ENCODE assay signal across 11 cellular contexts in the genomic region with DNA sequence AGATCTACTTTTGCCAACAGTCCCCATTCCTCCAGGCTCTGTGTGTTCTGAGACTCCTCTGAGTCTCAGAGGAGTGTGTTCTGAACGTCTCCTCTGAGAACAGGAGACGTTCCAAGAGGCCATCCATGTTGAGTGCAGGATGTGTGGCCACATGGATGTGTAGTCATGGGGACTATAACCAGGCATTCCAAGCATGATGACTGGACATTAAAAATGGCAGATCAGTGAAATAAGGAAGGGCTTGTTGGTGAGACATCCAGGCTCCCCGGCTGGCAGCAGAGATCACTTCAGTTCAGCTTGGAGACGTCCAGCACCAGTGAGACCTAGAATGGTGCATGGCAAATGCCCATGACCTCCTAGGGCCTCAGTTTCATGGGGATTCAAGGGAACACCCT. TPM values are rescaled to one million over a fixed set of nuclear protein-coding genes. Genes with fewer than 3 reads are reported as not detected.
A peak's percentile ranks its signal among the peaks of the same experiment; 100 is the strongest.
DNase-seq lines count a peak whose midpoint lies in the region; ATAC-seq and TF ChIP-seq lines count a peak whose summit lies in the region.
"Had no signal": no experiment of that assay in that cellular context is flagged by ENCODE, and none has a peak within 500 bp of the region (broad histone marks: within the 10 kb centered on the region; RNA-seq: fewer than 3 reads in every experiment).

No MANE protein-coding gene starts in this region.

- H3K9ac ChIP-seq in OCI-LY3 (ENCODE audit: low read length) = peak overlapping the region; percentile 87
- no peak overlapping the region for H3K9ac ChIP-seq in smooth muscle cell (ENCODE audit: low read depth)

- H3K27me3 Mint-ChIP-seq in effector memory CD8-positive, alpha-beta T cell = no peaks in the 10 kb centered on the region

- peak overlapping the region; percentile 100 for H3K27ac ChIP-seq in OCI-LY3 (ENCODE audit: low read length)
- peak overlapping the region; percentile 88 for H3K27ac ChIP-seq in smooth muscle cell (ENCODE audit: low read depth)

- H3K36me3 ChIP-seq in OCI-LY3 (replicated peaks; ENCODE audit: low read depth, low read length) (peaks cover 15% of the 10 kb centered on the region), smooth muscle cell (ENCODE audit: low read depth) (no peaks in the 10 kb centered on the region), H7 (replicated peaks; ENCODE audit: control insufficient read depth, insufficient read depth, low read length) (no peaks in the 10 kb centered on the region)
- H3K36me3 ChIP-seq: thoracic aorta had no signal

- peak overlapping the region; percentile 70 for H3K4me3 ChIP-seq in OCI-LY3 (ENCODE audit: low read length)
- no peak overlapping the region for H3K4me3 ChIP-seq in smooth muscle cell
- no peak overlapping the region for H3K4me3 ChIP-seq in H7 (ENCODE audit: insufficient read depth, low read depth, low read length)

- no peak for ATAC-seq in effector memory CD8-positive, alpha-beta T cell (replicated peaks)
- no peak for ATAC-seq in GM18519 (IDR thresholded peaks at IDR 0.05; ENCODE audit: low FRiP score, unreplicated experiment)

- H2AFZ ChIP-seq in OCI-LY3 (ENCODE audit: low read depth, low read length) = no peak overlapping the region
- no peak overlapping the region for H2AFZ ChIP-seq in smooth muscle cell (ENCODE audit: low read depth)

- H4K20me1 ChIP-seq in OCI-LY3 (ENCODE audit: insufficient read depth, low read length) = no peaks in the 10 kb centered on the region
- no peaks in the 10 kb centered on the region for H4K20me1 ChIP-seq in smooth muscle cell (ENCODE audit: low read depth)

- peaks cover 3% of the 10 kb centered on the region for H3K36me3 Mint-ChIP-seq in effector memory CD8-positive, alpha-beta T cell (ENCODE audit: insufficient read depth)

- H3K79me2 ChIP-seq in OCI-LY3 (ENCODE audit: low read length) (peaks cover 21% of the 10 kb centered on the region), smooth muscle cell (ENCODE audit: low read depth) (no peaks in the 10 kb centered on the region)

- in situ Hi-C loops in ACHN (cut with HindIII; ENCODE audit: low pct_ligation_motif_present, low pct_unique_long_range_greater_than_20kb, low sequenced_read_pairs) = no loop called here

- 95% methylated on average over 4 of the region's 4 CpGs for WGBS in smooth muscle cell (ENCODE audit: low lambda C conversion rate)

- peak; percentile 17 for DNase-seq in NCI-H510A treated with DMSO at 0.1 percent for 48 hours (lab: John Stamatoyannopoulos, UW)
- no peak for DNase-seq in NCI-H510A (lab: John Stamatoyannopoulos, UW)
- no peak for DNase-seq in effector memory CD8-positive, alpha-beta T cell
- DNase-seq in smooth muscle cell (lab: John Stamatoyannopoulos, UW; ENCODE audit: unreplicated experiment) = no peak
- no peak for DNase-seq in H7
- DNase-seq in ACHN = no peak
- DNase-seq: NCI-H1436 treated with DMSO at 0.1 percent for 48 hours had no signal

- TF ChIP-seq CTCF in OCI-LY3 (IDR thresholded peaks at IDR 0.05; ENCODE audit: low read depth, low read length) = no peak
- TF ChIP-seq CTCF in smooth muscle cell (IDR thresholded peaks at IDR 0.05; ENCODE audit: borderline replicate concordance, insufficient read depth, poor library complexity, severe bottlenecking) = no peak

- H3K4me1 ChIP-seq in OCI-LY3 (ENCODE audit: low read length) = peaks cover 40% of the 10 kb centered on the region
- peaks cover 20% of the 10 kb centered on the region for H3K4me1 ChIP-seq in smooth muscle cell (ENCODE audit: low read depth)

- peak overlapping the region; percentile 96 to 97 for H3K27ac Mint-ChIP-seq in effector memory CD8-positive, alpha-beta T cell

- peak overlapping the region; percentile 82 to 86 for H3K4me3 Mint-ChIP-seq in effector memory CD8-positive, alpha-beta T cell

- H3K9me3 ChIP-seq in OCI-LY3 (ENCODE audit: insufficient read depth, low read length) (peaks cover 6% of the 10 kb centered on the region; the same call in 1 of the 2 replicates), smooth muscle cell (replicated peaks; ENCODE audit: low read depth) (no peaks in the 10 kb centered on the region)
- H3K9me3 ChIP-seq: thoracic aorta had no signal

- H3K9me3 Mint-ChIP-seq in effector memory CD8-positive, alpha-beta T cell = no peaks in the 10 kb centered on the region

- H3K4me2 ChIP-seq in OCI-LY3 (ENCODE audit: low read length) (peak overlapping the region; percentile 90), smooth muscle cell (peak overlapping the region; percentile 1)

- no peaks in the 10 kb centered on the region for H3K27me3 ChIP-seq in OCI-LY3 (ENCODE audit: low read depth, low read length)
- H3K27me3 ChIP-seq in smooth muscle cell (ENCODE audit: low read depth) = no peaks in the 10 kb centered on the region
- no peaks in the 10 kb centered on the region for H3K27me3 ChIP-seq in H7 (ENCODE audit: control insufficient read depth, insufficient read depth, low read length)

- peaks cover 37 to 46% of the 10 kb centered on the region in 2 donors for H3K4me1 Mint-ChIP-seq in effector memory CD8-positive, alpha-beta T cell (ENCODE audit: low read depth in 2 of 2)

- H3F3A ChIP-seq in smooth muscle cell (ENCODE audit: low read depth) = peaks cover 9% of the 10 kb centered on the region

RNA-seq across cellular contexts. Expression of gene POU5F1, which starts 34.3 kb away (rescaled TPM):
- total RNA-seq in smooth muscle cell = not detected in 2 replicates
- 0.25 TPM in 1 of 2 replicates, not detected in the other for polyA plus RNA-seq in smooth muscle cell
- 4,433 and 5,140 TPM in 2 replicates for total RNA-seq in H7 (2014; rRNA removed; shearing (Covaris generic))
- polyA plus RNA-seq: AG04450 had no signal

RNA-seq across cellular contexts. Expression of gene TCF19, which starts 46.4 kb away (rescaled TPM):
- total RNA-seq in smooth muscle cell = 4.5 and 7.8 TPM in 2 replicates
- polyA plus RNA-seq in smooth muscle cell = 5.4 and 10.5 TPM in 2 replicates
- total RNA-seq in H7 (2014; rRNA removed; shearing (Covaris generic)) = 26.8 and 34.3 TPM in 2 replicates

RNA-seq across cellular contexts. Expression of gene CCHCR1, which starts 47.1 kb away (rescaled TPM):
- 4.9 and 8.2 TPM in 2 replicates for total RNA-seq in smooth muscle cell
- 15.0 and 25.4 TPM in 2 replicates for polyA plus RNA-seq in smooth muscle cell
- total RNA-seq in H7 (2014; rRNA removed; shearing (Covaris generic)) = 54.0 and 74.8 TPM in 2 replicates

Comparison
In these comparisons a context has a peak if more than half of its experiments do, and no peak if none do; other contexts are left out.
1. RNA of gene POU5F1, which starts 34.3 kb away (total RNA-seq): 4,433 to 5,140 TPM in H7; not detected in smooth muscle cell; every median in the first group is over 1,000 times any median in the second.